Comparison of ENCODE assay signal across 8 cellular contexts in the genomic region with DNA sequence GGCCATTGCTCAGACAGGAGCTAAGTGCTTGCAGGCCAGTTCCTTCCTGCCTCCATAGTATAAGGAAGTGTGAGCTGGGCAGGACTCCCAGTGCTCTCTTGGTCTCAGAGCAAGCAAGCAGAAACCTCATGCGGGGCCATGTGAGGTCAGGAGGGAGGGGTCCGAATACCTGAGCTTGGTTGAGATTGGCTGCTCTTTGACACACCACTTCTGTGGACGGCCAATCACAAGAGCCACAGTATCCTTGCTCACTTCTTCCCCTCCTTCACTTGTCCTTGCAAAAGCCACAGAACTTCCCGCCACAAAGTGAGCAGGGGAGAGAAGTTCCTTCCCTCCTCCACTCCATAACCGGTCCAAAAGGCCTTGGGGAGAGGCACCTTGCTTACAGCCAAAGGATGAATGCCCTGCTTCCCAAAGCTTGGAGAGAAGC. TPM values are rescaled to one million over a fixed set of nuclear protein-coding genes. Genes with fewer than 3 reads are reported as not detected.
A peak's percentile ranks its signal among the peaks of the same experiment; 100 is the strongest.
DNase-seq lines count a peak whose midpoint lies in the region; ATAC-seq and TF ChIP-seq lines count a peak whose summit lies in the region.
"Had no signal": no experiment of that assay in that cellular context is flagged by ENCODE, and none has a peak within 500 bp of the region (broad histone marks: within the 10 kb centered on the region; RNA-seq: fewer than 3 reads in every experiment).

No MANE protein-coding gene starts in this region.

- no peaks in the 10 kb centered on the region for H3K9me3 Mint-ChIP-seq in endothelial cell (ENCODE audit: unreplicated experiment)
- H3K9me3 Mint-ChIP-seq in natural killer cell treated with Interleukin-12 subunit alpha and Interleukin-12 subunit beta and Interleukin-15 and Interleukin-18, amount 100 ng/mL, for 72 hours = no peaks in the 10 kb centered on the region

- H3K4me3 Mint-ChIP-seq in endothelial cell (ENCODE audit: unreplicated experiment) = no peak overlapping the region
- H3K4me3 Mint-ChIP-seq in natural killer cell treated with Interleukin-12 subunit alpha and Interleukin-12 subunit beta and Interleukin-15 and Interleukin-18, amount 100 ng/mL, for 72 hours = no peak overlapping the region
- H3K4me3 Mint-ChIP-seq: neural crest cell had no signal

- ATAC-seq in GM18909 (IDR thresholded peaks at IDR 0.05; ENCODE audit: poor library complexity, unreplicated experiment) (peak; percentile 96), HG02759 (IDR thresholded peaks at IDR 0.05; ENCODE audit: unreplicated experiment) (peak; percentile 95)
- peak; percentile 57 to 60 for ATAC-seq in natural killer cell treated with Interleukin-12 subunit alpha and Interleukin-12 subunit beta and Interleukin-15 and Interleukin-18, amount 100 ng/mL, for 72 hours

- peaks cover 16% of the 10 kb centered on the region for H3K27me3 Mint-ChIP-seq in endothelial cell (ENCODE audit: unreplicated experiment)
- peaks cover 8 to 36% of the 10 kb centered on the region in 2 donors for H3K27me3 Mint-ChIP-seq in natural killer cell treated with Interleukin-12 subunit alpha and Interleukin-12 subunit beta and Interleukin-15 and Interleukin-18, amount 100 ng/mL, for 72 hours

- H3K27ac Mint-ChIP-seq in endothelial cell (ENCODE audit: unreplicated experiment) = no peak overlapping the region
- H3K27ac Mint-ChIP-seq in natural killer cell treated with Interleukin-12 subunit alpha and Interleukin-12 subunit beta and Interleukin-15 and Interleukin-18, amount 100 ng/mL, for 72 hours = no peak overlapping the region

- TF ChIP-seq CTCF in endothelial cell (IDR thresholded peaks at IDR 0.05; ENCODE audit: unreplicated experiment) = no peak

- H3K36me3 Mint-ChIP-seq in endothelial cell (ENCODE audit: low read depth, unreplicated experiment) = peaks cover 6% of the 10 kb centered on the region
- H3K36me3 Mint-ChIP-seq in natural killer cell treated with Interleukin-12 subunit alpha and Interleukin-12 subunit beta and Interleukin-15 and Interleukin-18, amount 100 ng/mL, for 72 hours = peaks cover 5% of the 10 kb centered on the region

- peaks cover 42% of the 10 kb centered on the region for H3K4me1 Mint-ChIP-seq in endothelial cell (ENCODE audit: unreplicated experiment)
- peaks cover 14 to 36% of the 10 kb centered on the region in 2 donors for H3K4me1 Mint-ChIP-seq in natural killer cell treated with Interleukin-12 subunit alpha and Interleukin-12 subunit beta and Interleukin-15 and Interleukin-18, amount 100 ng/mL, for 72 hours (ENCODE audit: low read depth in 2 of 2)

- DNase-seq in NOMO-1 treated with dmso at 0.1 percent for 144 hours (lab: John Stamatoyannopoulos, UW; ENCODE audit: unreplicated experiment) (peak; percentile 75), endothelial cell (ENCODE audit: low spot score) (peak; percentile 11), DMS153 (lab: John Stamatoyannopoulos, UW) (no peak), NCI-H2081 treated with DMSO at 0.1 percent for 48 hours (lab: John Stamatoyannopoulos, UW) (no peak)
- DNase-seq in natural killer cell treated with Interleukin-12 subunit alpha and Interleukin-12 subunit beta and Interleukin-15 and Interleukin-18, amount 100 ng/mL, for 72 hours (ENCODE audit: low spot score) = no peak

RNA-seq across cellular contexts. Expression of a gene that starts 56.7 kb away (rescaled TPM):
- 41.0 TPM for total RNA-seq in endothelial cell (ENCODE audit: unreplicated experiment)
- total RNA-seq in natural killer cell treated with Interleukin-12 subunit alpha and Interleukin-12 subunit beta and Interleukin-15 and Interleukin-18, amount 100 ng/mL, for 72 hours = 100 to 1,000 TPM in 1 of 2 donors, 10 to 100 TPM in 1; 59.2 to 104 TPM

Comparison
In these comparisons a context has a peak if more than half of its experiments do, and no peak if none do; other contexts are left out.
1. DNase-seq: peak in NOMO-1 treated with dmso at 0.1 percent for 144 hours (single experiment) and endothelial cell (single experiment); none in natural killer cell treated with Interleukin-12 subunit alpha and Interleukin-12 subunit beta and Interleukin-15 and Interleukin-18, amount 100 ng/mL, for 72 hours (single experiment), DMS153 (single experiment) and NCI-H2081 treated with DMSO at 0.1 percent for 48 hours (single experiment).
2. Peak in every context shown above with its lines, with median percentiles within 50 percentile points of each other: ATAC-seq.